ENCODE assay signal across 8 cellular contexts in genomic region chr1:79497193-79497773, GRCh38.
DNase-seq lines count a peak whose midpoint lies in the region; ATAC-seq, FAIRE-seq and TF ChIP-seq lines count a peak whose summit lies in the region.

No MANE protein-coding gene starts in this region.

- FAIRE-seq in GM12891 (lab: Jason Lieb, UNC), result peak; percentile 73

- CTCF ChIA-PET in AG04449 (lab: Yijun Ruan, JAX), result interaction anchor here (0.9 to 1.6 kb wide), 6 partner anchors 11 to 722 kb away, joined by 3 to 8 read pairs (median 4); no protein-coding TSS in a partner anchor

- no peaks in the 10 kb centered on the region for H3K27me3 ChIP-seq in adrenal gland

- 29 to 32% (median 32%) methylated on average over 4 of the region's 4 CpGs for WGBS in adrenal gland, 4 donors

- H3K4me1 ChIP-seq in adrenal gland (replicated peaks in 1 of 2), result no peaks in the 10 kb centered on the region

- H3K9me3 ChIP-seq in adrenal gland (replicated peaks in 1 of 3), result no peaks in the 10 kb centered on the region

- peak; percentile 88 for ATAC-seq in HG02678 (IDR thresholded peaks at IDR 0.05; ENCODE audit: unreplicated experiment)
- no peak for ATAC-seq in sciatic nerve

- TF ChIP-seq POLR2A in GM12891 (IDR thresholded peaks at IDR 0.05; ENCODE audit: low read depth, low read length) (no peak), adrenal gland (IDR thresholded peaks at IDR 0.05) (no peak)

- H3K27ac ChIP-seq in adrenal gland, result no peak overlapping the region

- H3K4me3 ChIP-seq in AG04449 (ENCODE audit: low read depth, low read length) (no peak overlapping the region), adrenal gland (no peak overlapping the region)

- DNase-seq in AG04449 (ENCODE audit: low read depth, low spot score), result no peak
- DNase-seq in GM12891 (ENCODE audit: insufficient read length, low spot score), result peak; percentile 14
- DNase-seq in NCI-H2081 treated with DMSO at 0.1 percent for 48 hours (lab: John Stamatoyannopoulos, UW), result peak; percentile 2
- no peak for DNase-seq in adrenal gland
- peak; percentile 49 for DNase-seq in kidney tubule cell (ENCODE audit: low spot score)
- DNase-seq in mucosa of gallbladder (ENCODE audit: low spot score), result no peak
- no peak for DNase-seq in sciatic nerve (ENCODE audit: low spot score)

- no peaks in the 10 kb centered on the region for H3K36me3 ChIP-seq in adrenal gland (replicated peaks in 1 of 2)

- intact Hi-C loops in adrenal gland (cut with DNase I), result no loop called here
- intact Hi-C loops in sciatic nerve (cut with DNase I), result no loop called here

- TF ChIP-seq CTCF in AG04449 (IDR thresholded peaks at IDR 0.05; ENCODE audit: insufficient read depth, low read length, missing control alignments) (peak; percentile 72), adrenal gland (IDR thresholded peaks at IDR 0.05) (peak; percentile 31 to 60 (median 44))

- POLR2A ChIA-PET in AG04449 (lab: Yijun Ruan, JAX), result no interaction called here

TF ChIP-seq in GM12891, 5 proteins besides CTCF, POLR2A, EP300 and RAD21:
- TF ChIP-seq POU2F2 (IDR thresholded peaks at IDR 0.05; ENCODE audit: low read depth, low read length), result no peak
- no peak for TF ChIP-seq TAF1 (IDR thresholded peaks at IDR 0.05; ENCODE audit: low read depth, low read length)
- no peak for TF ChIP-seq POLR2AphosphoS5 (IDR thresholded peaks at IDR 0.05; ENCODE audit: low read depth, low read length)
- TF ChIP-seq PAX5 (IDR thresholded peaks at IDR 0.05; ENCODE audit: insufficient read depth, low read length, severe bottlenecking), result no peak
- no peak for TF ChIP-seq SPI1 (IDR thresholded peaks at IDR 0.05; ENCODE audit: low read depth, low read length)

Comparison
In these comparisons a context has a peak if more than half of its experiments do, and no peak if none do; other contexts are left out.
1. DNase-seq: peak in GM12891 (single experiment), NCI-H2081 treated with DMSO at 0.1 percent for 48 hours (single experiment) and kidney tubule cell (single experiment); none in AG04449 (single experiment), adrenal gland (0 of 7), mucosa of gallbladder (single experiment) and sciatic nerve (single experiment).